In genomic region chr5:141003791-141004601, GRCh38 we compare ENCODE assay signal across 11 cellular contexts. TPM values are rescaled to one million over a fixed set of nuclear protein-coding genes. Genes with fewer than 3 reads are reported as not detected.
A peak's percentile ranks its signal among the peaks of the same experiment; 100 is the strongest.
DNase-seq lines count a peak whose midpoint lies in the region; ATAC-seq, FAIRE-seq and TF ChIP-seq lines count a peak whose summit lies in the region.
"Had no signal": no experiment of that assay in that cellular context is flagged by ENCODE, and none has a peak within 500 bp of the region (broad histone marks: within the 10 kb centered on the region; RNA-seq: fewer than 3 reads in every experiment).

No MANE protein-coding gene starts in this region.

- H3K4me3 ChIP-seq in keratinocyte (ENCODE audit: control insufficient read depth in 2 of 3, extremely low read depth in 1 of 3, insufficient read depth in 2 of 3, low read depth in 1 of 3, low read length in 3 of 3) = no peak overlapping the region
- H3K4me3 ChIP-seq in OCI-LY7 (ENCODE audit: low read depth, low read length, poor library complexity, severe bottlenecking) = no peak overlapping the region
- H3K4me3 ChIP-seq: BLaER1 had no signal

- CTCF ChIA-PET in OCI-LY7 (lab: Charles Lee; ENCODE audit: unreplicated experiment) = no interaction called here

- dilution Hi-C loops in keratinocyte (cut with MboI; ENCODE audit: extremely low pct_ligation_motif_present, low sequenced_read_pairs) = no loop called here

- peak overlapping the region; percentile 71 for H3K27ac ChIP-seq in keratinocyte (ENCODE audit: control insufficient read depth, insufficient read depth, low read length)
- H3K27ac ChIP-seq in OCI-LY7 (ENCODE audit: low read depth, low read length, poor library complexity, severe bottlenecking) = no peak overlapping the region
- H3K27ac ChIP-seq: BLaER1 had no signal

- H3K4me2 ChIP-seq in keratinocyte (ENCODE audit: control insufficient read depth, extremely low read depth, insufficient read depth, low read depth, low read length) (peak overlapping the region; percentile 46), OCI-LY7 (ENCODE audit: low read length) (no peak overlapping the region)
- H3K4me2 ChIP-seq: BLaER1 had no signal

- H3K4me1 ChIP-seq in keratinocyte (ENCODE audit: control insufficient read depth, extremely low read depth, insufficient read depth, low read length) (peaks cover 30% of the 10 kb centered on the region), OCI-LY7 (ENCODE audit: insufficient read depth, low read length, poor library complexity, severe bottlenecking) (no peaks in the 10 kb centered on the region)
- H3K4me1 ChIP-seq: BLaER1 had no signal

- H3K36me3 ChIP-seq in keratinocyte (ENCODE audit: control insufficient read depth in 2 of 2, extremely low read depth in 1 of 2, insufficient read depth in 2 of 2, low read length in 2 of 2) (no peaks in the 10 kb centered on the region), OCI-LY7 (ENCODE audit: insufficient read depth, low read length) (no peaks in the 10 kb centered on the region)
- H3K36me3 ChIP-seq: BLaER1 had no signal

- no TSS peak for BruUV-seq in OCI-LY7 (replicated peaks; lab: Mats Ljungman, UMichigan)

- no peaks in the 10 kb centered on the region for H3K9me1 ChIP-seq in keratinocyte (ENCODE audit: control insufficient read depth, extremely low read depth, insufficient read depth, low read length)

- no peak for TF ChIP-seq CTCF in keratinocyte (optimal IDR thresholded peaks at IDR 0.05 in 1 of 3, IDR thresholded peaks at IDR 0.05 in 1 of 3, conservative IDR thresholded peaks at IDR 0.05 in 1 of 3; ENCODE audit: extremely low read depth in 1 of 3, insufficient read depth in 2 of 3, low read length in 3 of 3)
- no peak for TF ChIP-seq CTCF in OCI-LY7 (conservative IDR thresholded peaks at IDR 0.05; ENCODE audit: low read length)

- H2AFZ ChIP-seq in keratinocyte (ENCODE audit: control insufficient read depth, low read length) (no peak overlapping the region), OCI-LY7 (ENCODE audit: low read length) (no peak overlapping the region)

- intact Hi-C loops in OCI-LY7 (cut with micrococcal nuclease; ENCODE audit: unreplicated experiment) = no loop called here

- in situ Hi-C loops in SK-MEL-5 (cut with HindIII; ENCODE audit: low pct_unique_long_range_greater_than_20kb, low sequenced_read_pairs) = no loop called here

- H3K9me3 ChIP-seq in keratinocyte (ENCODE audit: control insufficient read depth, low read depth, low read length) (no peaks in the 10 kb centered on the region), OCI-LY7 (ENCODE audit: low read length) (no peaks in the 10 kb centered on the region)
- H3K9me3 ChIP-seq: BLaER1 had no signal

- FAIRE-seq in keratinocyte (lab: Jason Lieb, UNC) (peak; percentile 96), GM19239 (lab: Jason Lieb, UNC) (no peak)

- no peaks in the 10 kb centered on the region for H3K27me3 ChIP-seq in keratinocyte (ENCODE audit: control insufficient read depth, extremely low read depth, insufficient read depth, low read length)
- H3K27me3 ChIP-seq: BLaER1 had no signal

- DNase-seq in COLO668 (lab: John Stamatoyannopoulos, UW; ENCODE audit: unreplicated experiment) (peak; percentile 68), NCI-H1092 treated with DMSO at 0.1 percent for 48 hours (lab: John Stamatoyannopoulos, UW) (peak; percentile 23), SK-MEL-5 (ENCODE audit: low read depth, low spot score) (peak; percentile 14), keratinocyte (ENCODE audit: low read depth, low spot score) (peak; percentile 81), OCI-LY7 (ENCODE audit: low spot score) (no peak), GM19239 (ENCODE audit: insufficient read length, low spot score) (no peak)
- DNase-seq: left cardiac atrium; stimulated activated CD4-positive, alpha-beta T cell treated with anti-CD3 and anti-CD28 coated beads, Interleukin-2, amount 100 ng/mL, for 24 hours had no signal

- POLR2A ChIA-PET in OCI-LY7 (lab: Charles Lee) = no interaction called here

- H3K9ac ChIP-seq in keratinocyte (ENCODE audit: control insufficient read depth, extremely low read depth, insufficient read depth, low read length) = peak overlapping the region; percentile 23
- H3K9ac ChIP-seq: BLaER1 had no signal

- no peak for ATAC-seq in GM18909 (IDR thresholded peaks at IDR 0.05; ENCODE audit: poor library complexity, unreplicated experiment)
- no peak for ATAC-seq in GM21360 (IDR thresholded peaks at IDR 0.05; ENCODE audit: unreplicated experiment)

- H3K79me2 ChIP-seq in keratinocyte (ENCODE audit: control insufficient read depth, insufficient read depth, low read length) (no peaks in the 10 kb centered on the region), OCI-LY7 (ENCODE audit: insufficient read depth, low read depth, low read length) (no peaks in the 10 kb centered on the region)

- H4K20me1 ChIP-seq in keratinocyte (ENCODE audit: control insufficient read depth, extremely low read depth, insufficient read depth, low read length) (no peaks in the 10 kb centered on the region), OCI-LY7 (ENCODE audit: insufficient read depth, low read length) (no peaks in the 10 kb centered on the region)
- H4K20me1 ChIP-seq: BLaER1 had no signal

- no peaks in the 10 kb centered on the region for H3K9me2 ChIP-seq in OCI-LY7 (ENCODE audit: insufficient read depth, low read length)

RNA-seq across cellular contexts. Expression of gene PCDHAC2, which starts 37.7 kb away (rescaled TPM):
- 0.32 TPM in 2 replicates for total RNA-seq in SK-MEL-5 (2014; rRNA removed; shearing (Covaris generic))
- polyA plus RNA-seq in SK-MEL-5 (2015; cell fraction: cytosol; rRNA removed) = 0.29 and 0.37 TPM in 2 replicates
- polyA plus RNA-seq in SK-MEL-5 (2015; cell fraction: nucleus; rRNA removed) = 0.84 TPM in 1 of 2 replicates, not detected in the other
- 1.2 to 2.1 TPM (median 1.9 TPM) in 3 replicates for polyA plus RNA-seq in keratinocyte
- not detected for polyA plus RNA-seq in keratinocyte (2011; ENCODE audit: low read depth)
- 0.82 and 0.94 TPM in 2 replicates for polyA plus RNA-seq in keratinocyte (2011; cell fraction: cytosol; rRNA removed)
- polyA plus RNA-seq in keratinocyte (2011; cell fraction: nucleus; rRNA removed) = 2.4 and 2.5 TPM in 2 replicates
- polyA plus RNA-seq in keratinocyte (2012; ENCODE audit: low replicate concordance) = 0.11 and 1.2 TPM in 2 replicates
- polyA minus RNA-seq in keratinocyte = 2.4 to 5.5 TPM (median 4.9 TPM) in 3 replicates
- polyA minus RNA-seq in keratinocyte (2011; cell fraction: cytosol; rRNA and poly(A)+ RNA removed) = 3.5 TPM
- 6.6 and 8.5 TPM in 2 replicates for polyA minus RNA-seq in keratinocyte (2011; cell fraction: nucleus; rRNA and poly(A)+ RNA removed)
- total RNA-seq in OCI-LY7 (2014; rRNA removed; shearing (Covaris generic)) = not detected in 2 replicates
- total RNA-seq in OCI-LY7 (2022) = not detected in 2 replicates

RNA-seq across cellular contexts. Expression of gene PCDHB1, which starts 47.2 kb away (rescaled TPM):
- not detected in 2 replicates for total RNA-seq in SK-MEL-5 (2014; rRNA removed; shearing (Covaris generic))
- not detected in 2 replicates for polyA plus RNA-seq in SK-MEL-5 (2015; cell fraction: cytosol; rRNA removed)
- polyA plus RNA-seq in SK-MEL-5 (2015; cell fraction: nucleus; rRNA removed) = not detected in 2 replicates
- not detected in 3 replicates for polyA plus RNA-seq in keratinocyte
- not detected for polyA plus RNA-seq in keratinocyte (2011; ENCODE audit: low read depth)
- not detected in 2 replicates for polyA plus RNA-seq in keratinocyte (2011; cell fraction: cytosol; rRNA removed)
- not detected in 2 replicates for polyA plus RNA-seq in keratinocyte (2011; cell fraction: nucleus; rRNA removed)
- not detected in 2 replicates for polyA plus RNA-seq in keratinocyte (2012; ENCODE audit: low replicate concordance)
- polyA minus RNA-seq in keratinocyte = not detected in 3 replicates
- polyA minus RNA-seq in keratinocyte (2011; cell fraction: cytosol; rRNA and poly(A)+ RNA removed) = not detected
- not detected in 2 replicates for polyA minus RNA-seq in keratinocyte (2011; cell fraction: nucleus; rRNA and poly(A)+ RNA removed)
- total RNA-seq in OCI-LY7 (2014; rRNA removed; shearing (Covaris generic)) = not detected in 2 replicates
- not detected in 2 replicates for total RNA-seq in OCI-LY7 (2022)
- total RNA-seq: left cardiac atrium had no signal

Comparison
In these comparisons a context has a peak if more than half of its experiments do, and no peak if none do; other contexts are left out.
1. DNase-seq: peak in COLO668 (single experiment), NCI-H1092 treated with DMSO at 0.1 percent for 48 hours (single experiment), SK-MEL-5 (single experiment) and keratinocyte (single experiment); none in OCI-LY7 (single experiment) and GM19239 (single experiment).